Comparison of ENCODE assay signal across 20 cellular contexts in genomic region chr3:171404376-171404982, GRCh38. TPM values are rescaled to one million over a fixed set of nuclear protein-coding genes. Genes with fewer than 3 reads are reported as not detected.
DNase-seq lines count a peak whose midpoint lies in the region; ATAC-seq and TF ChIP-seq lines count a peak whose summit lies in the region.
"Had no signal": no experiment of that assay in that cellular context is flagged by ENCODE, and none has a peak within 500 bp of the region (broad histone marks: within the 10 kb centered on the region; RNA-seq: fewer than 3 reads in every experiment).

No MANE protein-coding gene starts in this region.

- peak; percentile 33; the same call in 1 of the 2 replicates for ATAC-seq in PC-3
- ATAC-seq in GM19397 (IDR thresholded peaks at IDR 0.05; ENCODE audit: unreplicated experiment), result no peak
- no peak for ATAC-seq in GM18505 (IDR thresholded peaks at IDR 0.05; ENCODE audit: unreplicated experiment)
- ATAC-seq: lower lobe of right lung, sciatic nerve had no signal

- peaks cover 22% of the 10 kb centered on the region for H3K9me3 Mint-ChIP-seq in nephron progenitor cell
- H3K9me3 Mint-ChIP-seq: CD4-positive, CD25-positive, alpha-beta regulatory T cell had no signal

- H3K9me2 ChIP-seq in PC-3 (replicated peaks; ENCODE audit: low read length), result no peaks in the 10 kb centered on the region
- H3K9me2 ChIP-seq in hepatocyte (replicated peaks; ENCODE audit: insufficient read depth), result no peaks in the 10 kb centered on the region

- H3K4me1 ChIP-seq in PC-3 (ENCODE audit: insufficient read depth, low read length) (peaks cover 26% of the 10 kb centered on the region), hepatocyte (ENCODE audit: insufficient read depth) (peaks cover 8% of the 10 kb centered on the region)
- H3K4me1 ChIP-seq: lower lobe of right lung had no signal

- H4K20me1 ChIP-seq in PC-3 (ENCODE audit: low read length), result no peaks in the 10 kb centered on the region
- H4K20me1 ChIP-seq in hepatocyte (ENCODE audit: insufficient read depth, poor library complexity, severe bottlenecking), result no peaks in the 10 kb centered on the region

- no peaks in the 10 kb centered on the region for H3K9me3 ChIP-seq in PC-3 (ENCODE audit: low read length)
- H3K9me3 ChIP-seq in hepatocyte (ENCODE audit: low read depth), result no peaks in the 10 kb centered on the region
- H3K9me3 ChIP-seq: ascending aorta, lower lobe of right lung had no signal

- TF ChIP-seq CTCF in AG10803 (conservative IDR thresholded peaks at IDR 0.05; ENCODE audit: low read length), result no peak
- TF ChIP-seq CTCF in PC-3 (conservative IDR thresholded peaks at IDR 0.05; ENCODE audit: low read depth, low read length), result no peak
- TF ChIP-seq CTCF in hepatocyte (IDR thresholded peaks at IDR 0.05; ENCODE audit: poor library complexity), result no peak
- TF ChIP-seq CTCF in nephron progenitor cell (IDR thresholded peaks at IDR 0.05), result no peak

- no peak overlapping the region for H3K9ac ChIP-seq in PC-3 (ENCODE audit: low read length)

- H3K27ac ChIP-seq in PC-3 (ENCODE audit: low read length) (peak overlapping the region; percentile 28), hepatocyte (peak overlapping the region; percentile 5)
- H3K27ac ChIP-seq: ascending aorta, lower lobe of right lung had no signal

- peak; percentile 16 for DNase-seq in AG10803 (ENCODE audit: low read depth)
- DNase-seq in PC-3, result peak; percentile 74
- DNase-seq in hepatocyte (ENCODE audit: low spot score), result no peak
- DNase-seq in nephron progenitor cell, result no peak
- no peak for DNase-seq in HuH-7 (ENCODE audit: low spot score)
- DNase-seq: activated CD4-positive, alpha-beta T cell treated with anti-CD3 and anti-CD28 coated beads for 1 hour; activated naive CD4-positive, alpha-beta T cell treated with anti-CD3 and anti-CD28 coated beads, Interleukin-2, amount 50 U/mL, for 16 hours; CD4-positive, CD25-positive, alpha-beta regulatory T cell; effector CD8-positive, alpha-beta T cell; HCEC 1CT; lower lobe of right lung; NCI-H1048; NCI-H2029; NCI-H510A; NK-92 treated with Interleukin-12 subunit alpha and Interleukin-12 subunit beta, amount 100 ng/mL, for 24 hours; occipital lobe had no signal

- H3K36me3 Mint-ChIP-seq in nephron progenitor cell (ENCODE audit: low read depth), result peaks cover 12% of the 10 kb centered on the region

- H3K4me2 ChIP-seq in PC-3 (ENCODE audit: low read length) (peak overlapping the region; percentile 36), hepatocyte (peak overlapping the region; percentile 40)

- CTCF ChIA-PET in PC-3 (lab: Charles Lee), result interaction anchor here (0.5 kb wide), 1 partner anchor 142 kb away, joined by 3 read pairs; no protein-coding TSS in a partner anchor

- H3K4me3 Mint-ChIP-seq in nephron progenitor cell, result no peak overlapping the region

- H3K27me3 ChIP-seq in PC-3 (ENCODE audit: low read length) (no peaks in the 10 kb centered on the region), hepatocyte (no peaks in the 10 kb centered on the region)
- H3K27me3 ChIP-seq: ascending aorta had no signal

- POLR2A ChIA-PET in PC-3 (lab: Charles Lee; ENCODE audit: unreplicated experiment), result interaction anchor here (0.6 kb wide), 1 partner anchor 54 kb away, joined by 5 read pairs; no protein-coding TSS in a partner anchor

- H3F3A ChIP-seq in PC-3 (ENCODE audit: low read length, unreplicated experiment), result no peaks in the 10 kb centered on the region

- BruUV-seq in PC-3 (replicated peaks; lab: Mats Ljungman, UMichigan), result no TSS peak

- H3K79me2 ChIP-seq in PC-3 (ENCODE audit: low read length), result no peaks in the 10 kb centered on the region
- peaks cover 53% of the 10 kb centered on the region for H3K79me2 ChIP-seq in hepatocyte

- H2AFZ ChIP-seq in PC-3 (ENCODE audit: low read length) (no peak overlapping the region), hepatocyte (no peak overlapping the region)

- no peaks in the 10 kb centered on the region for H3K27me3 Mint-ChIP-seq in nephron progenitor cell (ENCODE audit: low read depth, poor library complexity)
- H3K27me3 Mint-ChIP-seq: CD4-positive, CD25-positive, alpha-beta regulatory T cell had no signal

- H3K36me3 ChIP-seq in PC-3 (ENCODE audit: low read depth, low read length) (no peaks in the 10 kb centered on the region), hepatocyte (replicated peaks; ENCODE audit: insufficient read depth, low read depth) (no peaks in the 10 kb centered on the region)
- H3K36me3 ChIP-seq: ascending aorta, lower lobe of right lung had no signal

- 56% methylated on average over 3 of the region's 3 CpGs for WGBS in hepatocyte (ENCODE audit: low lambda C conversion rate, missing lambda C conversion rate)

- no peak for TF ChIP-seq POLR2A in GM18505 (IDR thresholded peaks at IDR 0.05; ENCODE audit: borderline replicate concordance, extremely low read depth, insufficient read depth, insufficient read length)

- peak overlapping the region; percentile 46 for H3K27ac Mint-ChIP-seq in nephron progenitor cell

- intact Hi-C loops in PC-3 (cut with micrococcal nuclease), result no loop called here

- peaks cover 19% of the 10 kb centered on the region for H3K4me1 Mint-ChIP-seq in nephron progenitor cell

- H3K4me3 ChIP-seq in AG10803 (ENCODE audit: low read length) (no peak overlapping the region), PC-3 (ENCODE audit: low read length) (no peak overlapping the region), hepatocyte (no peak overlapping the region)
- H3K4me3 ChIP-seq: ascending aorta, lower lobe of right lung had no signal

RNA-seq across cellular contexts. Expression of gene TNIK, which starts 55.7 kb away (rescaled TPM):
- total RNA-seq in PC-3 (2014; rRNA removed), result 7.0 and 12.0 TPM in 2 replicates
- total RNA-seq in hepatocyte, result 13.8 and 15.0 TPM in 2 replicates
- polyA plus RNA-seq in hepatocyte, result 7.4 and 12.1 TPM in 2 replicates

Comparison
In these comparisons a context has a peak if more than half of its experiments do, and no peak if none do; other contexts are left out.
1. DNase-seq: peak in AG10803 (single experiment) and PC-3 (single experiment); none in hepatocyte (single experiment), nephron progenitor cell (single experiment) and HuH-7 (single experiment).